11 cellular contexts compared by ENCODE assay signal in genomic region chr15:41940441-41940857, GRCh38.
DNase-seq lines count a peak whose midpoint lies in the region; ATAC-seq and TF ChIP-seq lines count a peak whose summit lies in the region.
"Had no signal": no experiment of that assay in that cellular context is flagged by ENCODE, and none has a peak within 500 bp of the region (broad histone marks: within the 10 kb centered on the region; RNA-seq: fewer than 3 reads in every experiment).

No MANE protein-coding gene starts in this region.

- POLR2A ChIA-PET in HEK293 (lab: Yijun Ruan, JAX): no interaction called here

- no peak overlapping the region for H3K27ac ChIP-seq in HEK293 (ENCODE audit: extremely low read depth, low read depth, low read length)
- H3K27ac ChIP-seq: KMS-11, parathyroid adenoma had no signal

- no peaks in the 10 kb centered on the region for H3K9me3 ChIP-seq in HEK293 (ENCODE audit: control insufficient read depth, insufficient read depth, low read depth, low read length)
- H3K9me3 ChIP-seq: adrenal gland had no signal

- CTCF ChIA-PET in HEK293 (lab: Yijun Ruan, JAX): no interaction called here

- H3K36me3 ChIP-seq in HEK293 (ENCODE audit: control insufficient read depth in 2 of 2, insufficient read depth in 1 of 2, low read length in 2 of 2): peaks cover 0 to 13% of the 10 kb centered on the region in 2 experiments; a peak in 1 of 3 replicates

- H3K4me1 ChIP-seq in HEK293 (ENCODE audit: control insufficient read depth, insufficient read depth, low read length): no peaks in the 10 kb centered on the region

- ATAC-seq in HG03045 (IDR thresholded peaks at IDR 0.05; ENCODE audit: unreplicated experiment): no peak
- ATAC-seq in GM19455 (IDR thresholded peaks at IDR 0.05; ENCODE audit: unreplicated experiment): no peak
- no peak for ATAC-seq in GM18517 (IDR thresholded peaks at IDR 0.05; ENCODE audit: unreplicated experiment)

- peak; percentile 41 to 42 for DNase-seq in activated CD4-positive, alpha-beta T cell treated with anti-CD3 and anti-CD28 coated beads, Interleukin-2, amount 50 U/mL, for 24 hours (ENCODE audit: low read depth in 1 of 2, low spot score in 1 of 2)
- DNase-seq in epithelial cell of esophagus (ENCODE audit: low read depth) (peak; percentile 94), NK-92 (lab: John Stamatoyannopoulos, UW; ENCODE audit: unreplicated experiment) (no peak)
- peak; percentile 58 to 67 for DNase-seq in stimulated activated CD4-positive, alpha-beta T cell treated with anti-CD3 and anti-CD28 coated beads, Interleukin-2, amount 100 ng/mL, for 24 hours

- TF ChIP-seq CTCF in HEK293 (tag by site-specific recombination; IDR thresholded peaks at IDR 0.05): no peak
- TF ChIP-seq CTCF in epithelial cell of esophagus (IDR thresholded peaks at IDR 0.05; ENCODE audit: insufficient read depth, low read depth, low read length, missing control alignments): no peak

- no peak overlapping the region for H3K4me3 ChIP-seq in HEK293 (ENCODE audit: low read depth, low read length)
- peak overlapping the region; percentile 7 for H3K4me3 ChIP-seq in epithelial cell of esophagus (ENCODE audit: low read length)
- H3K4me3 ChIP-seq: adrenal gland had no signal

TF ChIP-seq in HEK293, 187 proteins besides CTCF, POLR2A, EP300 and RAD21:
- peak; percentile 63 for TF ChIP-seq SCRT2 (tag by site-specific recombination; IDR thresholded peaks at IDR 0.05)
- no peak for TF ChIP-seq ZBTB7A (tag by site-specific recombination; IDR thresholded peaks at IDR 0.05; ENCODE audit: low read depth)
